ENCODE assay signal across 9 cellular contexts in the genomic region with DNA sequence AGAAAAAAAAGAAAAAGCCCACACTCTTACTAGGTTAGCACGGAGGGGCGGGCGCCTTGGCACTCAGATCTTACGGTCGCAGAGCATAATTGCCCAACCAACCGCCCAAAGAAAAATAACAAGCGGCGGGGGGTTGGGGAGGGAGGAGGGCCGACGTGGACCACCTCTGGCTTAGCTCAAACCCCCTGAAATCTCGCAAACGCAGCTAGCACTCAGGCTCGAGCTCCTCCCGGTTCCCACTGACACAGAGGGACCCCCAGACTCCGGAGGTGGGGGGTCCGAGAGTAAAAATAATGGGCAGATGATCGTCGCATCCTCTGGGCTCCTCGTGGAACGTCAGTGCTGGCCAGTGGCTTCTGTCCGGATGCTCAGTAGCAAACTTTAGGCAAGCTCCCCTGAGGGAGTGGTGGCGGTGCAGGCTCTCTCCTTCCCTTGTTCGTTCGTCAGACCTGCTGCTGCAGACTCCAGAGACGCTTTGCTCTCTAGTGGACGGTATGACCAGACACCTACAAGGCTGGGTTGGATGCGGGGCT. TPM values are rescaled to one million over a fixed set of nuclear protein-coding genes. Genes with fewer than 3 reads are reported as not detected.
DNase-seq lines count a peak whose midpoint lies in the region; ATAC-seq and TF ChIP-seq lines count a peak whose summit lies in the region.
"Had no signal": no experiment of that assay in that cellular context is flagged by ENCODE, and none has a peak within 500 bp of the region (broad histone marks: within the 10 kb centered on the region; RNA-seq: fewer than 3 reads in every experiment).

No MANE protein-coding gene starts in this region.

- H3K27me3 Mint-ChIP-seq in activated CD4-positive, alpha-beta T cell treated with anti-CD3 and anti-CD28 coated beads, Interleukin-2, amount 10 ng/mL, durations not matched to agents 24 days and 14 days: peaks cover 25% of the 10 kb centered on the region
- H3K27me3 Mint-ChIP-seq in T-helper 17 cell: no peaks in the 10 kb centered on the region

- intact Hi-C loops in activated CD4-positive, alpha-beta T cell treated with anti-CD3 and anti-CD28 coated beads, Interleukin-2, amount 10 ng/mL, durations not matched to agents 24 days and 14 days (cut with micrococcal nuclease): loop anchor here (2.0 to 5.0 kb wide), 2 partner anchors 30 to 76 kb away; partner anchors contain the start of genes CTDSP1 and TMBIM1

- H3K27ac ChIP-seq in suprapubic skin: peak overlapping the region; percentile 86

- H3K4me3 Mint-ChIP-seq in activated CD4-positive, alpha-beta T cell treated with anti-CD3 and anti-CD28 coated beads, Interleukin-2, amount 10 ng/mL, durations not matched to agents 24 days and 14 days: peak overlapping the region; percentile 48
- peak overlapping the region; percentile 52 for H3K4me3 Mint-ChIP-seq in T-helper 17 cell

- H3K4me1 Mint-ChIP-seq in activated CD4-positive, alpha-beta T cell treated with anti-CD3 and anti-CD28 coated beads, Interleukin-2, amount 10 ng/mL, durations not matched to agents 24 days and 14 days: peaks cover 4% of the 10 kb centered on the region
- H3K4me1 Mint-ChIP-seq in T-helper 17 cell: peaks cover 19% of the 10 kb centered on the region

- H3K4me3 ChIP-seq in suprapubic skin: peak overlapping the region; percentile 60

- H3K27ac Mint-ChIP-seq in activated CD4-positive, alpha-beta T cell treated with anti-CD3 and anti-CD28 coated beads, Interleukin-2, amount 10 ng/mL, durations not matched to agents 24 days and 14 days: peak overlapping the region; percentile 20
- H3K27ac Mint-ChIP-seq in T-helper 17 cell: peak overlapping the region; percentile 91

- no peak for TF ChIP-seq POLR2A in suprapubic skin (IDR thresholded peaks at IDR 0.05)

- WGBS in suprapubic skin: 42% methylated on average over 27 of the region's 27 CpGs

- no peak for TF ChIP-seq CTCF in suprapubic skin (IDR thresholded peaks at IDR 0.05)

- peaks cover 11% of the 10 kb centered on the region for H3K4me1 ChIP-seq in suprapubic skin

- no peaks in the 10 kb centered on the region for H3K36me3 ChIP-seq in suprapubic skin

- H3K9me3 Mint-ChIP-seq in activated CD4-positive, alpha-beta T cell treated with anti-CD3 and anti-CD28 coated beads, Interleukin-2, amount 10 ng/mL, durations not matched to agents 24 days and 14 days: no peaks in the 10 kb centered on the region

- H3K9me3 ChIP-seq in T-helper 17 cell (ENCODE audit: control insufficient read depth, low read length, poor library complexity, severe bottlenecking) (no peaks in the 10 kb centered on the region), suprapubic skin (no peaks in the 10 kb centered on the region)

- H3K27me3 ChIP-seq in suprapubic skin: no peaks in the 10 kb centered on the region

- ATAC-seq in T-helper 17 cell (no peak), GM21737 (IDR thresholded peaks at IDR 0.05; ENCODE audit: unreplicated experiment) (no peak), GM21515 (IDR thresholded peaks at IDR 0.05; ENCODE audit: unreplicated experiment) (no peak), GM21825 (IDR thresholded peaks at IDR 0.05; ENCODE audit: unreplicated experiment) (no peak)

- TF ChIP-seq EP300 in suprapubic skin (IDR thresholded peaks at IDR 0.05): no peak

- DNase-seq in activated CD4-positive, alpha-beta T cell treated with anti-CD3 and anti-CD28 coated beads, Interleukin-2, amount 10 ng/mL, durations not matched to agents 24 days and 14 days: no peak
- DNase-seq in activated CD4-positive, alpha-beta T cell treated with anti-CD3 and anti-CD28 coated beads, Interleukin-2, amount 50 U/mL, for 48 hours: no peak
- DNase-seq in T-helper 17 cell: no peak
- peak; percentile 77 for DNase-seq in iPS-NIHi11 (ENCODE audit: low spot score)
- no peak for DNase-seq in suprapubic skin (ENCODE audit: low spot score in 2 of 2)

- H3K36me3 Mint-ChIP-seq in activated CD4-positive, alpha-beta T cell treated with anti-CD3 and anti-CD28 coated beads, Interleukin-2, amount 10 ng/mL, durations not matched to agents 24 days and 14 days (ENCODE audit: low read depth): no peaks in the 10 kb centered on the region
- no peaks in the 10 kb centered on the region for H3K36me3 Mint-ChIP-seq in T-helper 17 cell (ENCODE audit: low read depth)

RNA-seq across cellular contexts. Expression of gene CATIP, which starts 12.0 kb away (rescaled TPM):
- not detected in 2 replicates for total RNA-seq in activated CD4-positive, alpha-beta T cell treated with anti-CD3 and anti-CD28 coated beads, Interleukin-2, amount 10 ng/mL, durations not matched to agents 24 days and 14 days
- total RNA-seq in T-helper 17 cell (not detected), suprapubic skin (not detected)
- total RNA-seq: Daoy had no signal

RNA-seq across cellular contexts. Expression of gene SLC11A1, which starts 13.4 kb away (rescaled TPM):
- total RNA-seq in activated CD4-positive, alpha-beta T cell treated with anti-CD3 and anti-CD28 coated beads, Interleukin-2, amount 10 ng/mL, durations not matched to agents 24 days and 14 days: 0.12 and 0.19 TPM in 2 replicates
- total RNA-seq in T-helper 17 cell: 10 to 100 TPM in 1 of 2 donors, 1 to 10 TPM in 1; 2.7 to 23.9 TPM
- 10 to 100 TPM in 2 of 4 donors, 1 to 10 TPM in 1, under 1 TPM in 1; 0.78 to 16.1 (median 7.6) TPM for total RNA-seq in suprapubic skin
- total RNA-seq: Daoy had no signal

RNA-seq across cellular contexts. Expression of gene CTDSP1, which starts 31.0 kb away (rescaled TPM):
- total RNA-seq in activated CD4-positive, alpha-beta T cell treated with anti-CD3 and anti-CD28 coated beads, Interleukin-2, amount 10 ng/mL, durations not matched to agents 24 days and 14 days: 103 and 106 TPM in 2 replicates
- total RNA-seq in T-helper 17 cell (100 to 1,000 TPM; 109 to 132 TPM), suprapubic skin (100 to 1,000 TPM in 2 of 4 donors, 10 to 100 TPM in 2; 70.3 to 140 (median 99.5) TPM)

RNA-seq across cellular contexts. Expression of gene VIL1, which starts 50.2 kb away (rescaled TPM):
- not detected in 2 replicates for total RNA-seq in activated CD4-positive, alpha-beta T cell treated with anti-CD3 and anti-CD28 coated beads, Interleukin-2, amount 10 ng/mL, durations not matched to agents 24 days and 14 days
- total RNA-seq in T-helper 17 cell (1 to 10 TPM in 1 of 2 donors, under 1 TPM in 1; 0.32 to 6.2 TPM), suprapubic skin (1 to 10 TPM in 2 of 4 donors, under 1 TPM in 2; 0.21 to 3.3 (median 1.1) TPM)
